ENCODE assay signal across 8 cellular contexts in the genomic region with DNA sequence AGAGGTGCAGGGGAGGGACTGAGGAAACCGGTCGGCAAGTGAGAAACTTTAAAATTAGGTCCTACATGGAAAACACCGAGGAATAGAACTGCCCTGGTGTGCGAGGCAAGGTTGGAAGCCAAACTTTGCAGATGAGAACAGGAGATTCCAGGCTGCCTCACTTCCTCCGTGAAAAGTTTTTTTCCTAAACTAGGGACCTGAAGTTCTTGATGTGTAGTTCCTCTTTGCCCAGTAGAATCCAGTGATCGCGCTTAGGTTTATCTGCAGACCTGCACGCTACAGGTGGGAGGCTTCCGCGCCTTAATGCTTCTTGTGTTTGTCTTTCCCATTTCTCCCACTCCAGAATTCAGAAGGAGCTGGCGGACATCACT. TPM values are rescaled to one million over a fixed set of nuclear protein-coding genes. Genes with fewer than 3 reads are reported as not detected.
DNase-seq lines count a peak whose midpoint lies in the region; ATAC-seq, FAIRE-seq and TF ChIP-seq lines count a peak whose summit lies in the region.

No MANE protein-coding gene starts in this region.

- DNase-seq in GM12891 (ENCODE audit: insufficient read length, low spot score) (no peak), LNCaP clone FGC (ENCODE audit: low read depth) (no peak), breast epithelium (ENCODE audit: low spot score in 2 of 2) (peak in 1 of 2 donors; percentile 22), medulla oblongata (ENCODE audit: extremely low spot score) (peak; percentile 38), vagina (ENCODE audit: extremely low spot score in 2 of 2) (no peak), HK-2 (ENCODE audit: unreplicated experiment) (no peak), DMS114 treated with DMSO at 0.1 percent for 48 hours (lab: John Stamatoyannopoulos, UW; ENCODE audit: unreplicated experiment) (no peak)

- H3K4me3 ChIP-seq in LNCaP clone FGC (ENCODE audit: low read depth, low read length) (peak overlapping the region; percentile 63), breast epithelium (peak overlapping the region; percentile 60 to 91 (median 71)), vagina (peak overlapping the region; percentile 66 to 83)

- FAIRE-seq in GM12891 (lab: Jason Lieb, UNC) = no peak

- TF ChIP-seq CTCF in LNCaP clone FGC (IDR thresholded peaks at IDR 0.05; ENCODE audit: control insufficient read depth, extremely low read depth, insufficient read depth) (no peak), breast epithelium (IDR thresholded peaks at IDR 0.05) (no peak), vagina (IDR thresholded peaks at IDR 0.05) (no peak)

- no peaks in the 10 kb centered on the region for H3K9me3 ChIP-seq in breast epithelium
- H3K9me3 ChIP-seq in vagina = no peaks in the 10 kb centered on the region

- no peak for ATAC-seq in GM19324 (IDR thresholded peaks at IDR 0.05; ENCODE audit: low FRiP score, unreplicated experiment)

- H3K4me1 ChIP-seq in breast epithelium (no peaks in the 10 kb centered on the region), vagina (peaks cover 50% of the 10 kb centered on the region)

- H3K27ac ChIP-seq in breast epithelium = peak overlapping the region; percentile 95 to 96
- H3K27ac ChIP-seq in vagina = peak overlapping the region; percentile 81

- no peaks in the 10 kb centered on the region for H3K36me3 ChIP-seq in breast epithelium
- H3K36me3 ChIP-seq in vagina = no peaks in the 10 kb centered on the region

- TF ChIP-seq POLR2A in GM12891 (IDR thresholded peaks at IDR 0.05; ENCODE audit: low read depth, low read length) (no peak), breast epithelium (IDR thresholded peaks at IDR 0.05) (no peak), vagina (IDR thresholded peaks at IDR 0.05) (no peak)

- H3K27me3 ChIP-seq in breast epithelium = no peaks in the 10 kb centered on the region
- H3K27me3 ChIP-seq in vagina = no peaks in the 10 kb centered on the region

- intact Hi-C loops in breast epithelium (cut with DNase I; ENCODE audit: low total_unique reads) = no loop called here
- intact Hi-C loops in vagina (cut with DNase I) = no loop called here

TF ChIP-seq in GM12891, 5 proteins besides CTCF, POLR2A, EP300 and RAD21:
- TF ChIP-seq POLR2AphosphoS5 (IDR thresholded peaks at IDR 0.05; ENCODE audit: low read depth, low read length) (no peak), POU2F2 (IDR thresholded peaks at IDR 0.05; ENCODE audit: low read depth, low read length) (no peak), TAF1 (IDR thresholded peaks at IDR 0.05; ENCODE audit: low read depth, low read length) (no peak), SPI1 (IDR thresholded peaks at IDR 0.05; ENCODE audit: low read depth, low read length) (0 out of 2 replicates have a peak, but pooled peaks have one; percentile 22), PAX5 (IDR thresholded peaks at IDR 0.05; ENCODE audit: insufficient read depth, low read length, severe bottlenecking) (no peak)
TF ChIP-seq in GM12891: peak in this region for 1.

RNA-seq across cellular contexts. Expression of a gene that starts 5.3 kb away (rescaled TPM):
- polyA plus RNA-seq in GM12891 (2012; ENCODE audit: low read depth, missing spikeins) = 153 TPM
- 100 to 1,000 TPM in 2 of 3 donors, 10 to 100 TPM in 1; 86.4 to 127 (median 111) TPM for total RNA-seq in breast epithelium
- 124 TPM for total RNA-seq in vagina
